Comparison of ENCODE assay signal across 2 cellular contexts in genomic region chr4:101357751-101358150, GRCh38.
TF ChIP-seq lines count a peak whose summit lies in the region.

No MANE protein-coding gene starts in this region.

TF ChIP-seq in HCT116, 20 proteins besides CTCF, POLR2A, EP300 and RAD21 (continued from another document):
- TF ChIP-seq, protein P1, sequence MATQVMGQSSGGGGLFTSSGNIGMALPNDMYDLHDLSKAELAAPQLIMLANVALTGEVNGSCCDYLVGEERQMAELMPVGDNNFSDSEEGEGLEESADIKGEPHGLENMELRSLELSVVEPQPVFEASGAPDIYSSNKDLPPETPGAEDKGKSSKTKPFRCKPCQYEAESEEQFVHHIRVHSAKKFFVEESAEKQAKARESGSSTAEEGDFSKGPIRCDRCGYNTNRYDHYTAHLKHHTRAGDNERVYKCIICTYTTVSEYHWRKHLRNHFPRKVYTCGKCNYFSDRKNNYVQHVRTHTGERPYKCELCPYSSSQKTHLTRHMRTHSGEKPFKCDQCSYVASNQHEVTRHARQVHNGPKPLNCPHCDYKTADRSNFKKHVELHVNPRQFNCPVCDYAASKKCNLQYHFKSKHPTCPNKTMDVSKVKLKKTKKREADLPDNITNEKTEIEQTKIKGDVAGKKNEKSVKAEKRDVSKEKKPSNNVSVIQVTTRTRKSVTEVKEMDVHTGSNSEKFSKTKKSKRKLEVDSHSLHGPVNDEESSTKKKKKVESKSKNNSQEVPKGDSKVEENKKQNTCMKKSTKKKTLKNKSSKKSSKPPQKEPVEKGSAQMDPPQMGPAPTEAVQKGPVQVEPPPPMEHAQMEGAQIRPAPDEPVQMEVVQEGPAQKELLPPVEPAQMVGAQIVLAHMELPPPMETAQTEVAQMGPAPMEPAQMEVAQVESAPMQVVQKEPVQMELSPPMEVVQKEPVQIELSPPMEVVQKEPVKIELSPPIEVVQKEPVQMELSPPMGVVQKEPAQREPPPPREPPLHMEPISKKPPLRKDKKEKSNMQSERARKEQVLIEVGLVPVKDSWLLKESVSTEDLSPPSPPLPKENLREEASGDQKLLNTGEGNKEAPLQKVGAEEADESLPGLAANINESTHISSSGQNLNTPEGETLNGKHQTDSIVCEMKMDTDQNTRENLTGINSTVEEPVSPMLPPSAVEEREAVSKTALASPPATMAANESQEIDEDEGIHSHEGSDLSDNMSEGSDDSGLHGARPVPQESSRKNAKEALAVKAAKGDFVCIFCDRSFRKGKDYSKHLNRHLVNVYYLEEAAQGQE (IDR thresholded peaks at IDR 0.05; ENCODE audit: low read depth) = no peak

TF ChIP-seq in WTC11, 78 proteins besides CTCF, POLR2A, EP300 and RAD21 (continued from another document):
- TF ChIP-seq, protein P2, sequence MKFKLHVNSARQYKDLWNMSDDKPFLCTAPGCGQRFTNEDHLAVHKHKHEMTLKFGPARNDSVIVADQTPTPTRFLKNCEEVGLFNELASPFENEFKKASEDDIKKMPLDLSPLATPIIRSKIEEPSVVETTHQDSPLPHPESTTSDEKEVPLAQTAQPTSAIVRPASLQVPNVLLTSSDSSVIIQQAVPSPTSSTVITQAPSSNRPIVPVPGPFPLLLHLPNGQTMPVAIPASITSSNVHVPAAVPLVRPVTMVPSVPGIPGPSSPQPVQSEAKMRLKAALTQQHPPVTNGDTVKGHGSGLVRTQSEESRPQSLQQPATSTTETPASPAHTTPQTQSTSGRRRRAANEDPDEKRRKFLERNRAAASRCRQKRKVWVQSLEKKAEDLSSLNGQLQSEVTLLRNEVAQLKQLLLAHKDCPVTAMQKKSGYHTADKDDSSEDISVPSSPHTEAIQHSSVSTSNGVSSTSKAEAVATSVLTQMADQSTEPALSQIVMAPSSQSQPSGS (CRISPR knock-in tag; IDR thresholded peaks at IDR 0.05; ENCODE audit: borderline replicate concordance, low read depth) = no peak
- TF ChIP-seq ZSCAN18 (CRISPR knock-in tag; IDR thresholded peaks at IDR 0.05) (no peak), RELA (CRISPR knock-in tag; IDR thresholded peaks at IDR 0.05; ENCODE audit: borderline replicate concordance) (no peak), PREB (CRISPR knock-in tag; IDR thresholded peaks at IDR 0.05; ENCODE audit: borderline replicate concordance) (no peak), ZNF232 (CRISPR knock-in tag; IDR thresholded peaks at IDR 0.05) (no peak)
- TF ChIP-seq, protein P3, sequence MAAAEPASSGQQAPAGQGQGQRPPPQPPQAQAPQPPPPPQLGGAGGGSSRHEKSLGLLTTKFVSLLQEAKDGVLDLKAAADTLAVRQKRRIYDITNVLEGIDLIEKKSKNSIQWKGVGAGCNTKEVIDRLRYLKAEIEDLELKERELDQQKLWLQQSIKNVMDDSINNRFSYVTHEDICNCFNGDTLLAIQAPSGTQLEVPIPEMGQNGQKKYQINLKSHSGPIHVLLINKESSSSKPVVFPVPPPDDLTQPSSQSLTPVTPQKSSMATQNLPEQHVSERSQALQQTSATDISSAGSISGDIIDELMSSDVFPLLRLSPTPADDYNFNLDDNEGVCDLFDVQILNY (CRISPR knock-in tag; IDR thresholded peaks at IDR 0.05) = no peak
